Comparison of ENCODE assay signal across 41 cellular contexts in the genomic region with DNA sequence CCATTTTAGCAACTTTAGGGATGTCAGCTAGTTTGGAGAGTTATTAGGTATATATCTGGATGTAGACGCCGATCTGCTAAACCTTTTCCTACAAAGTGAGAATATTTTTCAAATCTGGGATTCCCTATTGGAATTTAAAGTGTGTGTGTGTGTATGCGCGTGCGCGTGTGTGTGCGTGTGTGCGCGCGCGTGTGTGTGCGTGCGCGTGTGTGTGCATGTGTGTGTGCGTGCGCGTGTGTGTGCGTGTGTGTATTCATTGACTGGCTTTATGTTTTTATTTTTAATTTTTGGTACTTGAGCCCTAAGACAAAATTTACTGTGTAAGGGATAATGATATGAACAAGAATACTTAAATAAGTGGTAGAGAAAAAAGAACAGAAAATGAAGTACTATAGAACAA. TPM values are rescaled to one million over a fixed set of nuclear protein-coding genes. Genes with fewer than 3 reads are reported as not detected.
"Had no signal": no experiment of that assay in that cellular context is flagged by ENCODE, and none has a peak within 500 bp of the region (broad histone marks: within the 10 kb centered on the region; RNA-seq: fewer than 3 reads in every experiment).

No MANE protein-coding gene starts in this region.

- H3K27me3 ChIP-seq: adrenal gland, ascending aorta, body of pancreas, brain microvascular endothelial cell, breast epithelium, cardiac muscle cell had no signal

- H3K4me3 Mint-ChIP-seq: activated naive CD4-positive, alpha-beta T cell treated with anti-CD3 and anti-CD28 coated beads for 36 hours; activated naive CD4-positive, alpha-beta T cell treated with anti-CD3 and anti-CD28 coated beads, Interleukin-2, amount 10 ng/mL, durations not matched to agents 7 days and 5 days; activated naive CD4-positive, alpha-beta T cell treated with anti-CD3 and anti-CD28 coated beads, Interleukin-2, amount 50 U/mL, for 24 hours; activated naive CD8-positive, alpha-beta T cell; activated naive CD8-positive, alpha-beta T cell treated with anti-CD3 and anti-CD28 coated beads for 36 hours; activated naive CD8-positive, alpha-beta T cell treated with anti-CD3 and anti-CD28 coated beads, Interleukin-2, amount 10 ng/mL, durations not matched to agents 7 days and 5 days; activated naive CD8-positive, alpha-beta T cell treated with anti-CD3 and anti-CD28 coated beads, Interleukin-2, amount 50 U/mL, for 24 hours; activated T-cell treated with anti-CD3 and anti-CD28 coated beads, Interleukin-2, amount 50 U/mL, for 24 hours; activated T-cell treated with anti-CD3 and anti-CD28 coated beads, Interleukin-2, amount 50 U/mL, for 4 hours; activated T-cell treated with anti-CD3 and anti-CD28 coated beads, Interleukin-2, amount 50 U/mL, for 72 hours; activated T-helper 1 cell treated with anti-CD3 and anti-CD28 coated beads, Interleukin-12 subunit alpha, Interleukin-12 subunit beta, Interleukin-2, Interleukin-4 antibody, amounts not matched to agents 30 ng/mL and 10 ng/mL and 1 ng/mL, durations not matched to agents 14 hours and 24 hours and 36 hours; activated T-helper 17 cell treated with anti-CD3 and anti-CD28 coated beads, Interleukin-2, amount 50 U/mL, for 72 hours; brain; central memory CD8-positive, alpha-beta T cell had no signal

- ATAC-seq: activated naive CD4-positive, alpha-beta T cell treated with anti-CD3 and anti-CD28 coated beads, Interleukin-2, amount 50 U/mL, for 72 hours; activated naive CD8-positive, alpha-beta T cell treated with anti-CD3 and anti-CD28 coated beads, Interleukin-2, amount 50 U/mL, for 24 hours; activated T-cell treated with anti-CD3 and anti-CD28 coated beads, Interleukin-2, amount 50 U/mL, for 4 hours; activated T-cell treated with anti-CD3 and anti-CD28 coated beads, Interleukin-2, amount 50 U/mL, for 72 hours; activated T-helper 17 cell treated with anti-CD3 and anti-CD28 coated beads, Interleukin-2, amount 50 U/mL, for 72 hours; body of pancreas had no signal

- H3K36me3 ChIP-seq: adrenal gland, ascending aorta, brain microvascular endothelial cell, breast epithelium, cardiac muscle cell had no signal

- H3K4me1 Mint-ChIP-seq: activated naive CD4-positive, alpha-beta T cell treated with anti-CD3 and anti-CD28 coated beads, Interleukin-2, amount 10 ng/mL, durations not matched to agents 7 days and 5 days; activated naive CD4-positive, alpha-beta T cell treated with anti-CD3 and anti-CD28 coated beads, Interleukin-2, amount 50 U/mL, for 24 hours; activated naive CD8-positive, alpha-beta T cell treated with anti-CD3 and anti-CD28 coated beads for 36 hours; activated naive CD8-positive, alpha-beta T cell treated with anti-CD3 and anti-CD28 coated beads, Interleukin-2, amount 10 ng/mL, durations not matched to agents 7 days and 5 days; activated naive CD8-positive, alpha-beta T cell treated with anti-CD3 and anti-CD28 coated beads, Interleukin-2, amount 50 U/mL, for 24 hours; activated T-helper 17 cell treated with anti-CD3 and anti-CD28 coated beads, Interleukin-2, amount 50 U/mL, for 72 hours; central memory CD8-positive, alpha-beta T cell had no signal

- DNase-seq: activated effector memory CD4-positive, alpha-beta T cell treated with anti-CD3 and anti-CD28 coated beads, Interleukin-2, amount 50 U/mL, for 16 hours; activated effector memory CD4-positive, alpha-beta T cell treated with Interleukin-2 at 50 U/mL for 16 hours; activated gamma-delta T cell; activated gamma-delta T cell treated with Interleukin-2 at 50 U/mL for 16 hours; activated naive CD4-positive, alpha-beta T cell; activated naive CD4-positive, alpha-beta T cell treated with anti-CD3 and anti-CD28 coated beads for 36 hours; activated naive CD4-positive, alpha-beta T cell treated with anti-CD3 and anti-CD28 coated beads, Interleukin-2, amount 10 ng/mL, durations not matched to agents 7 days and 5 days; activated naive CD4-positive, alpha-beta T cell treated with anti-CD3 and anti-CD28 coated beads, Interleukin-2, amount 50 U/mL, for 16 hours; activated naive CD4-positive, alpha-beta T cell treated with Interleukin-2 at 50 U/mL for 16 hours; activated naive CD8-positive, alpha-beta T cell treated with anti-CD3 and anti-CD28 coated beads for 36 hours; activated naive CD8-positive, alpha-beta T cell treated with anti-CD3 and anti-CD28 coated beads, Interleukin-2, amount 10 ng/mL, durations not matched to agents 7 days and 5 days; activated naive CD8-positive, alpha-beta T cell treated with anti-CD3 and anti-CD28 coated beads, Interleukin-2, amount 50 U/mL, for 24 hours; activated T-cell treated with anti-CD3 and anti-CD28 coated beads, Interleukin-2, amount 50 U/mL, for 24 hours; activated T-cell treated with anti-CD3 and anti-CD28 coated beads, Interleukin-2, amount 50 U/mL, for 4 hours; activated T-cell treated with anti-CD3 and anti-CD28 coated beads, Interleukin-2, amount 50 U/mL, for 48 hours; activated T-cell treated with anti-CD3 and anti-CD28 coated beads, Interleukin-2, amount 50 U/mL, for 72 hours; adrenal gland; amniotic stem cell; amygdala; anterior cingulate cortex; aorta; body of pancreas; brain microvascular endothelial cell; caudate nucleus; central memory CD4-positive, alpha-beta T cell; cerebellar nuclear complex had no signal

- FAIRE-seq: astrocyte, bronchial epithelial cell had no signal

- H3K9me3 Mint-ChIP-seq: activated naive CD4-positive, alpha-beta T cell treated with anti-CD3 and anti-CD28 coated beads for 36 hours; activated naive CD8-positive, alpha-beta T cell treated with anti-CD3 and anti-CD28 coated beads for 36 hours; activated naive CD8-positive, alpha-beta T cell treated with anti-CD3 and anti-CD28 coated beads, Interleukin-2, amount 50 U/mL, for 24 hours; activated T-cell treated with anti-CD3 and anti-CD28 coated beads, Interleukin-2, amount 50 U/mL, for 24 hours; activated T-helper 1 cell treated with anti-CD3 and anti-CD28 coated beads, Interleukin-12 subunit alpha, Interleukin-12 subunit beta, Interleukin-2, Interleukin-4 antibody, amounts not matched to agents 30 ng/mL and 10 ng/mL and 1 ng/mL, durations not matched to agents 14 hours and 24 hours and 36 hours; activated T-helper 2 cell treated with anti-CD3 and anti-CD28 coated beads, Interferon-gamma antibody, Interleukin-2, Interleukin-4, amounts not matched to agents 10 μg/mL and 5 μg/mL and 100 μg/mL, durations not matched to agents 14 hours and 24 hours and 36 hours had no signal

- H3K27ac ChIP-seq: adrenal gland, ascending aorta, body of pancreas, brain microvascular endothelial cell, breast epithelium, cardiac muscle cell had no signal

- H3K4me3 ChIP-seq: adrenal gland, ascending aorta, body of pancreas, breast epithelium, cardiac muscle cell had no signal

- H3K36me3 Mint-ChIP-seq: activated naive CD4-positive, alpha-beta T cell treated with anti-CD3 and anti-CD28 coated beads, Interleukin-2, amount 10 ng/mL, durations not matched to agents 7 days and 5 days; activated naive CD4-positive, alpha-beta T cell treated with anti-CD3 and anti-CD28 coated beads, Interleukin-2, amount 50 U/mL, for 24 hours; activated naive CD4-positive, alpha-beta T cell treated with anti-CD3 and anti-CD28 coated beads, Interleukin-2, amount 50 U/mL, for 72 hours; activated naive CD8-positive, alpha-beta T cell; activated naive CD8-positive, alpha-beta T cell treated with anti-CD3 and anti-CD28 coated beads for 36 hours; activated naive CD8-positive, alpha-beta T cell treated with anti-CD3 and anti-CD28 coated beads, Interleukin-2, amount 10 ng/mL, durations not matched to agents 7 days and 5 days; brain had no signal

- H3K27me3 Mint-ChIP-seq: activated naive CD4-positive, alpha-beta T cell treated with anti-CD3 and anti-CD28 coated beads, Interleukin-2, amount 10 ng/mL, durations not matched to agents 7 days and 5 days; activated naive CD8-positive, alpha-beta T cell treated with anti-CD3 and anti-CD28 coated beads for 36 hours; activated naive CD8-positive, alpha-beta T cell treated with anti-CD3 and anti-CD28 coated beads, Interleukin-2, amount 10 ng/mL, durations not matched to agents 7 days and 5 days; activated T-cell treated with anti-CD3 and anti-CD28 coated beads, Interleukin-2, amount 50 U/mL, for 24 hours; activated T-helper 17 cell treated with anti-CD3 and anti-CD28 coated beads, Interleukin-2, amount 50 U/mL, for 72 hours; central memory CD8-positive, alpha-beta T cell had no signal

- H3K27ac Mint-ChIP-seq: activated naive CD4-positive, alpha-beta T cell treated with anti-CD3 and anti-CD28 coated beads for 36 hours; activated naive CD4-positive, alpha-beta T cell treated with anti-CD3 and anti-CD28 coated beads, Interleukin-2, amount 10 ng/mL, durations not matched to agents 7 days and 5 days; activated naive CD4-positive, alpha-beta T cell treated with anti-CD3 and anti-CD28 coated beads, Interleukin-2, amount 50 U/mL, for 24 hours; activated naive CD4-positive, alpha-beta T cell treated with anti-CD3 and anti-CD28 coated beads, Interleukin-2, amount 50 U/mL, for 72 hours; activated naive CD8-positive, alpha-beta T cell; activated naive CD8-positive, alpha-beta T cell treated with anti-CD3 and anti-CD28 coated beads for 36 hours; activated naive CD8-positive, alpha-beta T cell treated with anti-CD3 and anti-CD28 coated beads, Interleukin-2, amount 10 ng/mL, durations not matched to agents 7 days and 5 days; activated naive CD8-positive, alpha-beta T cell treated with anti-CD3 and anti-CD28 coated beads, Interleukin-2, amount 50 U/mL, for 24 hours; activated T-cell treated with anti-CD3 and anti-CD28 coated beads, Interleukin-2, amount 50 U/mL, for 24 hours; activated T-cell treated with anti-CD3 and anti-CD28 coated beads, Interleukin-2, amount 50 U/mL, for 72 hours; activated T-helper 1 cell treated with anti-CD3 and anti-CD28 coated beads, Interleukin-12 subunit alpha, Interleukin-12 subunit beta, Interleukin-2, Interleukin-4 antibody, amounts not matched to agents 30 ng/mL and 10 ng/mL and 1 ng/mL, durations not matched to agents 14 hours and 24 hours and 36 hours; activated T-helper 17 cell treated with anti-CD3 and anti-CD28 coated beads, Interleukin-2, amount 50 U/mL, for 72 hours; activated T-helper 2 cell treated with anti-CD3 and anti-CD28 coated beads, Interferon-gamma antibody, Interleukin-2, Interleukin-4, amounts not matched to agents 10 μg/mL and 5 μg/mL and 100 μg/mL, durations not matched to agents 14 hours and 24 hours and 36 hours; brain had no signal

- H3K9me3 ChIP-seq: adrenal gland, ascending aorta, body of pancreas, breast epithelium had no signal

- H3K4me1 ChIP-seq: adrenal gland, ascending aorta, breast epithelium had no signal

RNA-seq across cellular contexts. Expression of a gene that starts 8.1 kb away (rescaled TPM):
- total RNA-seq: activated naive CD4-positive, alpha-beta T cell treated with anti-CD3 and anti-CD28 coated beads for 36 hours; activated naive CD4-positive, alpha-beta T cell treated with anti-CD3 and anti-CD28 coated beads, Interleukin-2, amount 50 U/mL, for 72 hours; activated naive CD8-positive, alpha-beta T cell treated with anti-CD3 and anti-CD28 coated beads for 36 hours; activated naive CD8-positive, alpha-beta T cell treated with anti-CD3 and anti-CD28 coated beads, Interleukin-2, amount 10 ng/mL, durations not matched to agents 7 days and 5 days; activated T-helper 1 cell treated with anti-CD3 and anti-CD28 coated beads, Interleukin-12 subunit alpha, Interleukin-12 subunit beta, Interleukin-2, Interleukin-4 antibody, amounts not matched to agents 30 ng/mL and 10 ng/mL and 1 ng/mL, durations not matched to agents 14 hours and 24 hours and 36 hours; activated T-helper 17 cell treated with anti-CD3 and anti-CD28 coated beads, Interleukin-2, amount 50 U/mL, for 72 hours; activated T-helper 2 cell treated with anti-CD3 and anti-CD28 coated beads, Interferon-gamma antibody, Interleukin-2, Interleukin-4, amounts not matched to agents 10 μg/mL and 5 μg/mL and 100 μg/mL, durations not matched to agents 14 hours and 24 hours and 36 hours; adrenal gland; aorta; ascending aorta; astrocyte; body of pancreas; bronchial epithelial cell; cardiac muscle cell; cardiac septum; chondrocyte had no signal
- polyA plus RNA-seq: adrenal gland, aorta, cardiac muscle cell had no signal
